11 cellular contexts compared by ENCODE assay signal in genomic region chr4:10007772-10008171, GRCh38. TPM values are rescaled to one million over a fixed set of nuclear protein-coding genes. Genes with fewer than 3 reads are reported as not detected.
DNase-seq lines count a peak whose midpoint lies in the region; ATAC-seq and TF ChIP-seq lines count a peak whose summit lies in the region.
"Had no signal": no experiment of that assay in that cellular context is flagged by ENCODE, and none has a peak within 500 bp of the region (broad histone marks: within the 10 kb centered on the region; RNA-seq: fewer than 3 reads in every experiment).

No MANE protein-coding gene starts in this region.

- H3K36me3 ChIP-seq in esophagus squamous epithelium = no peaks in the 10 kb centered on the region

- H3K27me3 ChIP-seq in esophagus squamous epithelium = no peaks in the 10 kb centered on the region

- 49 to 90% methylated on average over 3 to 4 of the region's 4 CpGs for WGBS in esophagus squamous epithelium, 2 donors

- H3K27ac Mint-ChIP-seq in stimulated activated effector memory CD8-positive, alpha-beta T cell treated with anti-CD3 and anti-CD28 coated beads, Interleukin-12 subunit alpha, Interleukin-12 subunit beta, amount 100 ng/mL, for 72 hours = no peak overlapping the region

- no peaks in the 10 kb centered on the region for H3K9me3 Mint-ChIP-seq in stimulated activated effector memory CD8-positive, alpha-beta T cell treated with anti-CD3 and anti-CD28 coated beads, Interleukin-12 subunit alpha, Interleukin-12 subunit beta, amount 100 ng/mL, for 72 hours

- peaks cover 30 to 70% (median 40%) of the 10 kb centered on the region in 3 donors for H3K4me1 ChIP-seq in esophagus squamous epithelium

- peaks cover 28% of the 10 kb centered on the region for H3K4me1 Mint-ChIP-seq in stimulated activated effector memory CD8-positive, alpha-beta T cell treated with anti-CD3 and anti-CD28 coated beads, Interleukin-12 subunit alpha, Interleukin-12 subunit beta, amount 100 ng/mL, for 72 hours

- TF ChIP-seq CTCF in GM12875 (IDR thresholded peaks at IDR 0.05; ENCODE audit: borderline replicate concordance, insufficient read depth, low read depth, low read length) (no peak), esophagus squamous epithelium (IDR thresholded peaks at IDR 0.05) (no peak)

- H3K4me3 Mint-ChIP-seq in stimulated activated effector memory CD8-positive, alpha-beta T cell treated with anti-CD3 and anti-CD28 coated beads, Interleukin-12 subunit alpha, Interleukin-12 subunit beta, amount 100 ng/mL, for 72 hours = no peak overlapping the region

- ATAC-seq in GM19467 (IDR thresholded peaks at IDR 0.05; ENCODE audit: unreplicated experiment) = peak; percentile 38
- peak; percentile 49 for ATAC-seq in HG03095 (IDR thresholded peaks at IDR 0.05; ENCODE audit: unreplicated experiment)
- ATAC-seq in stimulated activated effector memory CD8-positive, alpha-beta T cell treated with anti-CD3 and anti-CD28 coated beads, Interleukin-12 subunit alpha, Interleukin-12 subunit beta, amount 100 ng/mL, for 72 hours = no peak

- peak overlapping the region; percentile 5 for H3K4me3 ChIP-seq in GM12875 (ENCODE audit: low read depth, low read length)
- no peak overlapping the region for H3K4me3 ChIP-seq in esophagus squamous epithelium

- H3K36me3 Mint-ChIP-seq in stimulated activated effector memory CD8-positive, alpha-beta T cell treated with anti-CD3 and anti-CD28 coated beads, Interleukin-12 subunit alpha, Interleukin-12 subunit beta, amount 100 ng/mL, for 72 hours = no peaks in the 10 kb centered on the region
- H3K36me3 Mint-ChIP-seq: naive B cell had no signal

- H3K9me3 ChIP-seq in esophagus squamous epithelium = no peaks in the 10 kb centered on the region
- H3K9me3 ChIP-seq: Caco-2 had no signal

- peak overlapping the region; percentile 74 to 89 (median 79) for H3K27ac ChIP-seq in esophagus squamous epithelium

- intact Hi-C loops in esophagus squamous epithelium (cut with DNase I) = no loop called here

- TF ChIP-seq POLR2A in esophagus squamous epithelium (IDR thresholded peaks at IDR 0.05) = no peak

- DNase-seq in esophagus squamous epithelium (lab: John Stamatoyannopoulos, UW) = no peak
- DNase-seq in T1000 (lab: John Stamatoyannopoulos, UW) = no peak
- DNase-seq in NCI-H2227 treated with DMSO at 0.1 percent for 48 hours (lab: John Stamatoyannopoulos, UW) = no peak
- no peak for DNase-seq in stimulated activated effector memory CD8-positive, alpha-beta T cell treated with anti-CD3 and anti-CD28 coated beads, Interleukin-12 subunit alpha, Interleukin-12 subunit beta, amount 100 ng/mL, for 72 hours (ENCODE audit: low spot score in 2 of 2)
- no peak for DNase-seq in pons (ENCODE audit: low spot score)
- DNase-seq: Caco-2, glutamatergic neuron, naive B cell had no signal

RNA-seq across cellular contexts. Expression of gene SLC2A9, which starts 13.5 kb away (rescaled TPM):
- 10 to 100 TPM in 2 of 4 donors, 1 to 10 TPM in 2; 8.0 to 18.7 (median 11.5) TPM for total RNA-seq in esophagus squamous epithelium
